1 cellular context compared by ENCODE assay signal in genomic region chrX:84188320-84188834, GRCh38.
TF ChIP-seq lines count a peak whose summit lies in the region.

No MANE protein-coding gene starts in this region.

TF ChIP-seq in SK-N-SH treated with all-trans-retinoic acid at 6 μM for 48 hours, 23 proteins besides CTCF, POLR2A, EP300 and RAD21 (continued from another document):
- TF ChIP-seq PATZ1 (CRISPR knock-in tag; IDR thresholded peaks at IDR 0.05; ENCODE audit: borderline replicate concordance) (no peak), ZFP3 (CRISPR knock-in tag; IDR thresholded peaks at IDR 0.05) (no peak), TCF4 (CRISPR knock-in tag; IDR thresholded peaks at IDR 0.05; ENCODE audit: borderline replicate concordance) (no peak), CSRNP3 (CRISPR knock-in tag; IDR thresholded peaks at IDR 0.05) (no peak)
